In the genomic region with DNA sequence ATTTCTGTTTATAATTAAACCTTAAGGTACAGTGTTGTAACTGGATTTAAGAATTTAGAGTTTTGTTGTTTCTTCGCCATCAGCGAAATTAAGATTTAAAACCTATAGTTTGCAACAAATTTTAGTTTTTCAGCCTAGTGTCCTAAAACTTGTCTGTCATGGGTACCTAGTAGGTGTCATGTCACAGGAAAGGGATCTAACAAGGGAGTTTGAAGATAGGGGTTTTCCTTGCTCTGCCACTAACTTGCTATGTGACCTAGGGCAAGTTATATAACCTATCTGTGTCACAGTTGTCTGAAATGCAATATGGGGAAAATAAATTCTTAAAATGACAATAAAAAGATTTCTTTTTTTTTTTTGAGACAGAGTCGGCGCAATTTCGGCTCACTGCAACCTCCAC, we compare ENCODE assay signal across 17 cellular contexts. TPM values are rescaled to one million over a fixed set of nuclear protein-coding genes. Genes with fewer than 3 reads are reported as not detected.
DNase-seq lines count a peak whose midpoint lies in the region; ATAC-seq, FAIRE-seq and TF ChIP-seq lines count a peak whose summit lies in the region.
"Had no signal": no experiment of that assay in that cellular context is flagged by ENCODE, and none has a peak within 500 bp of the region (broad histone marks: within the 10 kb centered on the region; RNA-seq: fewer than 3 reads in every experiment).

No MANE protein-coding gene starts in this region.

- H3K9me3 ChIP-seq in HUES48 (ENCODE audit: control insufficient read depth, insufficient read depth, low read length) = peaks cover 4% of the 10 kb centered on the region; the same call in 1 of the 2 replicates
- H3K9me3 ChIP-seq in stomach smooth muscle (ENCODE audit: control insufficient read depth in 2 of 2, low read length in 2 of 2) = no peaks in the 10 kb centered on the region
- no peaks in the 10 kb centered on the region for H3K9me3 ChIP-seq in Peyer's patch
- H3K9me3 ChIP-seq: body of pancreas had no signal

- peak overlapping the region; percentile 94 for H3K27ac ChIP-seq in HUES48 (ENCODE audit: low read depth, low read length)
- H3K27ac ChIP-seq in stomach smooth muscle (ENCODE audit: low read length) = peak overlapping the region; percentile 20
- H3K27ac ChIP-seq in Peyer's patch = peak overlapping the region in 2 of 4 donors; percentile 63 to 74

- ATAC-seq in GM19397 (IDR thresholded peaks at IDR 0.05; ENCODE audit: unreplicated experiment) = no peak
- ATAC-seq: naive thymus-derived CD4-positive, alpha-beta T cell had no signal

- TF ChIP-seq CTCF in brain (conservative IDR thresholded peaks at IDR 0.05) (no peak), mesothelial cell of epicardium (IDR thresholded peaks at IDR 0.05; ENCODE audit: unreplicated experiment) (no peak), Peyer's patch (IDR thresholded peaks at IDR 0.05) (no peak)

- TF ChIP-seq POLR2A in H54 (IDR thresholded peaks at IDR 0.05; ENCODE audit: low read depth, low read length) (no peak), Peyer's patch (IDR thresholded peaks at IDR 0.05) (no peak)

- DNase-seq in mesothelial cell of epicardium (ENCODE audit: low spot score in 2 of 2, unreplicated experiment in 2 of 2) = no peak
- DNase-seq in NCI-H2107 (lab: John Stamatoyannopoulos, UW) = no peak
- DNase-seq in H54 (ENCODE audit: insufficient read length, low spot score) = no peak
- DNase-seq in Peyer's patch = no peak
- DNase-seq: activated gamma-delta T cell treated with Interleukin-2 at 50 U/mL for 16 hours; effector memory CD4-positive, alpha-beta T cell; naive thymus-derived CD4-positive, alpha-beta T cell; NCI-H1930; NCI-H748 treated with DMSO at 0.1 percent for 48 hours; SHP77 treated with DMSO at 0.1 percent for 48 hours; stimulated activated CD4-positive, alpha-beta T cell treated with anti-CD3 and anti-CD28 coated beads, Interleukin-12 subunit alpha, Interleukin-12 subunit beta, amount 100 ng/mL, for 4 hours had no signal

- peaks cover 14% of the 10 kb centered on the region for H3K36me3 Mint-ChIP-seq in brain
- peaks cover 8% of the 10 kb centered on the region for H3K36me3 Mint-ChIP-seq in mesothelial cell of epicardium

- H3K27ac Mint-ChIP-seq in brain (peak overlapping the region in 4 of 5 experiments; percentile 76 to 97 (median 86)), mesothelial cell of epicardium (peak overlapping the region; percentile 87)
- H3K27ac Mint-ChIP-seq: naive thymus-derived CD4-positive, alpha-beta T cell had no signal

- H3K9ac ChIP-seq in HUES48 (ENCODE audit: low read depth, low read length) (no peak overlapping the region), stomach smooth muscle (ENCODE audit: low read length in 2 of 2) (no peak overlapping the region)

- H3K4me1 Mint-ChIP-seq in brain = peaks cover 71% of the 10 kb centered on the region
- H3K4me1 Mint-ChIP-seq in mesothelial cell of epicardium = peaks cover 54% of the 10 kb centered on the region

- H3K9me3 Mint-ChIP-seq in brain (peaks cover 6 to 19% (median 12%) of the 10 kb centered on the region in 5 experiments), mesothelial cell of epicardium (peaks cover 7% of the 10 kb centered on the region)

- peaks cover 45% of the 10 kb centered on the region for H3K4me1 ChIP-seq in HUES48 (ENCODE audit: control insufficient read depth, insufficient read depth, low read length)
- peaks cover 21% of the 10 kb centered on the region for H3K4me1 ChIP-seq in stomach smooth muscle (ENCODE audit: control insufficient read depth, insufficient read depth, low read length)
- H3K4me1 ChIP-seq in Peyer's patch = peaks cover 0 to 30% (median 3%) of the 10 kb centered on the region in 4 donors

- no peak for FAIRE-seq in H54 (lab: Jason Lieb, UNC)
- FAIRE-seq: frontal cortex had no signal

- peak overlapping the region in 2 of 5 experiments; percentile 39 to 40 for H3K4me3 Mint-ChIP-seq in brain
- H3K4me3 Mint-ChIP-seq in mesothelial cell of epicardium = no peak overlapping the region
- H3K4me3 Mint-ChIP-seq: naive thymus-derived CD4-positive, alpha-beta T cell had no signal

- H3K27me3 ChIP-seq in HUES48 (ENCODE audit: control insufficient read depth, insufficient read depth, low read length) = no peaks in the 10 kb centered on the region
- no peaks in the 10 kb centered on the region for H3K27me3 ChIP-seq in stomach smooth muscle (ENCODE audit: control insufficient read depth in 1 of 2, insufficient read depth in 2 of 2, low read length in 2 of 2)
- no peaks in the 10 kb centered on the region for H3K27me3 ChIP-seq in Peyer's patch
- H3K27me3 ChIP-seq: body of pancreas had no signal

- H3K4me3 ChIP-seq in HUES48 (ENCODE audit: low read depth, low read length) = peak overlapping the region; percentile 16
- no peak overlapping the region for H3K4me3 ChIP-seq in stomach smooth muscle (ENCODE audit: low read length in 2 of 2)
- H3K4me3 ChIP-seq in Peyer's patch = no peak overlapping the region
- H3K4me3 ChIP-seq: body of pancreas had no signal

- H3K27me3 Mint-ChIP-seq in brain (no peaks in the 10 kb centered on the region), mesothelial cell of epicardium (ENCODE audit: low read depth) (no peaks in the 10 kb centered on the region)

- H3K36me3 ChIP-seq in HUES48 (ENCODE audit: control insufficient read depth, insufficient read depth, low read length) = no peaks in the 10 kb centered on the region
- H3K36me3 ChIP-seq in stomach smooth muscle (ENCODE audit: control insufficient read depth in 2 of 2, insufficient read depth in 2 of 2, low read length in 2 of 2) = no peaks in the 10 kb centered on the region
- no peaks in the 10 kb centered on the region for H3K36me3 ChIP-seq in Peyer's patch

RNA-seq across cellular contexts. Expression of a gene that starts 9.2 kb away (rescaled TPM):
- 89.7 TPM for polyA plus RNA-seq in brain (ENCODE audit: insufficient read depth, low read depth, low replicate concordance)
- total RNA-seq in mesothelial cell of epicardium = 112 to 118 TPM (median 117 TPM) in 3 replicates
- total RNA-seq in Peyer's patch = 10 to 100 TPM; 43.6 to 85.8 (median 67.4) TPM
